14 cellular contexts compared by ENCODE assay signal in genomic region chr2:25816249-25816648, GRCh38.
"Had no signal": no experiment of that assay in that cellular context is flagged by ENCODE, and none has a peak within 500 bp of the region (broad histone marks: within the 10 kb centered on the region; RNA-seq: fewer than 3 reads in every experiment).

No MANE protein-coding gene starts in this region.

- DNase-seq: activated naive CD4-positive, alpha-beta T cell treated with anti-CD3 and anti-CD28 coated beads, Interleukin-2, amount 50 U/mL, for 16 hours; aorta; glutamatergic neuron; left cardiac atrium; lower lobe of right lung; retina; stimulated activated CD4-positive, alpha-beta T cell treated with anti-CD3 and anti-CD28 coated beads, Interleukin-4, amount 100 ng/mL, for 4 hours; T1000; transverse colon had no signal

- H3K27me3 ChIP-seq: breast epithelium, transverse colon had no signal

- H3K36me3 ChIP-seq: breast epithelium, lower lobe of right lung, transverse colon had no signal

- H3K27ac Mint-ChIP-seq: mesothelial cell of epicardium had no signal

- H2AFZ ChIP-seq: parathyroid adenoma had no signal

- H3K4me3 ChIP-seq: breast epithelium, lower lobe of right lung, transverse colon had no signal

- H3K9ac ChIP-seq: parathyroid adenoma had no signal

- FAIRE-seq: endometrium had no signal

- H3K27ac ChIP-seq: breast epithelium, lower lobe of right lung, parathyroid adenoma, transverse colon had no signal

- H3K4me3 Mint-ChIP-seq: mesothelial cell of epicardium had no signal

- H3K9me3 Mint-ChIP-seq: mesothelial cell of epicardium had no signal

- H3K9me3 ChIP-seq: breast epithelium, lower lobe of right lung, transverse colon had no signal

- ATAC-seq: esophagus mucosa, left cardiac atrium, lower lobe of right lung had no signal

- H3K4me1 Mint-ChIP-seq: mesothelial cell of epicardium had no signal

- H3K4me1 ChIP-seq: breast epithelium, lower lobe of right lung, transverse colon had no signal
